Comparison of ENCODE assay signal across 21 cellular contexts in genomic region chr18:47470941-47471340, GRCh38.
DNase-seq lines count a peak whose midpoint lies in the region; ATAC-seq lines count a peak whose summit lies in the region.
"Had no signal": no experiment of that assay in that cellular context is flagged by ENCODE, and none has a peak within 500 bp of the region (broad histone marks: within the 10 kb centered on the region; RNA-seq: fewer than 3 reads in every experiment).

No MANE protein-coding gene starts in this region.

- no peak overlapping the region for H2BK120ac ChIP-seq in trophoblast cell (ENCODE audit: insufficient read depth, low read length, poor library complexity)

- no peak overlapping the region for H3K4me2 ChIP-seq in trophoblast cell (ENCODE audit: low read length)
- H3K4me2 ChIP-seq: BLaER1 had no signal

- no peak overlapping the region for H4K8ac ChIP-seq in trophoblast cell (ENCODE audit: low read depth, low read length)

- H3K36me3 ChIP-seq in trophoblast cell (ENCODE audit: control insufficient read depth in 1 of 2, insufficient read depth in 2 of 2, low read length in 2 of 2), result no peaks in the 10 kb centered on the region
- H3K36me3 ChIP-seq: BE2C, BLaER1 had no signal

- ATAC-seq in GM18909 (IDR thresholded peaks at IDR 0.05; ENCODE audit: poor library complexity, unreplicated experiment), result no peak

- no peak overlapping the region for H3K4ac ChIP-seq in trophoblast cell (ENCODE audit: low read depth, low read length)

- WGBS in trophoblast cell (ENCODE audit: extremely low coverage, insufficient coverage, insufficient read length), result no CpG with 5 or more reads among the region's 2 CpGs

- no peak overlapping the region for H2AFZ ChIP-seq in trophoblast cell (ENCODE audit: insufficient read depth, low read length, poor library complexity)

- H2BK5ac ChIP-seq in trophoblast cell (ENCODE audit: low read depth, low read length, poor library complexity), result no peak overlapping the region

- H3K4me3 ChIP-seq in trophoblast cell (ENCODE audit: low read depth, low read length), result no peak overlapping the region
- H3K4me3 ChIP-seq: BLaER1 had no signal

- no peak overlapping the region for H4K12ac ChIP-seq in trophoblast cell (ENCODE audit: low read depth, low read length)

- no peak overlapping the region for H3K14ac ChIP-seq in trophoblast cell (ENCODE audit: low read length)

- no peak overlapping the region for H2BK12ac ChIP-seq in trophoblast cell (ENCODE audit: low read length)

- H4K91ac ChIP-seq in trophoblast cell (ENCODE audit: low read depth, low read length), result no peak overlapping the region

- no peak overlapping the region for H3K27ac ChIP-seq in trophoblast cell (ENCODE audit: low read depth, low read length)
- H3K27ac ChIP-seq: BLaER1 had no signal

- no peak overlapping the region for H3K9ac ChIP-seq in trophoblast cell (ENCODE audit: low read length)
- H3K9ac ChIP-seq: BLaER1 had no signal

- DNase-seq in ELF-1 (ENCODE audit: low read depth, low spot score) (peak; percentile 4), M059J (ENCODE audit: low read depth) (peak; percentile 3), islet precursor cell (peak; percentile 77), trophoblast cell (peak; percentile 64 to 84), inferior parietal cortex (ENCODE audit: extremely low spot score) (no peak), NCI-H2171 treated with DMSO at 0.1 percent for 48 hours (lab: John Stamatoyannopoulos, UW) (no peak), COR-L47 (lab: John Stamatoyannopoulos, UW) (no peak)
- DNase-seq: 8988T; ACHN; BE2C; C1 segment of cervical spinal cord; Caco-2; Calu3; CD4-positive, alpha-beta memory T cell; CD4-positive, CD25-positive, alpha-beta regulatory T cell; CD8-positive, alpha-beta memory T cell; DMS79 treated with DMSO at 0.1 percent for 48 hours; EL; GF-D8 had no signal

- no peaks in the 10 kb centered on the region for H3K27me3 ChIP-seq in trophoblast cell (ENCODE audit: insufficient read depth, low read length)
- H3K27me3 ChIP-seq: BE2C, BLaER1 had no signal

- peaks cover 2% of the 10 kb centered on the region for H3K9me3 ChIP-seq in trophoblast cell (ENCODE audit: insufficient read depth, low read depth, low read length)
- H3K9me3 ChIP-seq: BE2C, BLaER1, Caco-2 had no signal

- H3K79me1 ChIP-seq in trophoblast cell (ENCODE audit: low read length), result no peaks in the 10 kb centered on the region

- peaks cover 0 to 12% of the 10 kb centered on the region in 2 experiments for H3K4me1 ChIP-seq in trophoblast cell (ENCODE audit: control insufficient read depth in 1 of 2, insufficient read depth in 2 of 2, low read length in 2 of 2)
- H3K4me1 ChIP-seq: BE2C, BLaER1, Caco-2 had no signal

- H3K79me2 ChIP-seq in trophoblast cell (ENCODE audit: control insufficient read depth, insufficient read depth, low read length, poor library complexity), result no peaks in the 10 kb centered on the region

- H2AK5ac ChIP-seq in trophoblast cell (ENCODE audit: low read length), result no peak overlapping the region

- H3K23ac ChIP-seq in trophoblast cell (ENCODE audit: low read length), result no peak overlapping the region

- no peak overlapping the region for H3K18ac ChIP-seq in trophoblast cell (ENCODE audit: low read length)

Comparison
In these comparisons a context has a peak if more than half of its experiments do, and no peak if none do; other contexts are left out.
1. DNase-seq: peak in ELF-1 (single experiment), M059J (single experiment), islet precursor cell (single experiment) and trophoblast cell (2 of 2); none in inferior parietal cortex (single experiment), NCI-H2171 treated with DMSO at 0.1 percent for 48 hours (single experiment) and COR-L47 (single experiment).